8 cellular contexts compared by ENCODE assay signal in genomic region chr5:124748687-124749594, GRCh38. TPM values are rescaled to one million over a fixed set of nuclear protein-coding genes. Genes with fewer than 3 reads are reported as not detected.
DNase-seq lines count a peak whose midpoint lies in the region; ATAC-seq and TF ChIP-seq lines count a peak whose summit lies in the region.

No MANE protein-coding gene starts in this region.

- in situ Hi-C loops in GM18951 (cut with MboI; ENCODE audit: low sequenced_read_pairs, unreplicated experiment), result no loop called here

- peak overlapping the region; percentile 63 for H3K4me3 ChIP-seq in gastroesophageal sphincter

- H3K4me1 ChIP-seq in gastroesophageal sphincter, result peaks cover 0 to 10% (median 0%) of the 10 kb centered on the region in 3 donors

- no peak for TF ChIP-seq CTCF in CD14-positive monocyte (IDR thresholded peaks at IDR 0.05)
- TF ChIP-seq CTCF in gastroesophageal sphincter (IDR thresholded peaks at IDR 0.05), result peak in 1 of 4 experiments; percentile 7

- no peaks in the 10 kb centered on the region for H3K36me3 ChIP-seq in gastroesophageal sphincter

- H3K27me3 Mint-ChIP-seq in CD14-positive monocyte (ENCODE audit: low read depth in 3 of 3), result peaks cover 7 to 20% (median 10%) of the 10 kb centered on the region in 3 donors
- H3K27me3 Mint-ChIP-seq in natural killer cell treated with Interleukin-12 subunit alpha and Interleukin-12 subunit beta and Interleukin-15 and Interleukin-18, amount 100 ng/mL, for 72 hours, result peaks cover 33 to 42% of the 10 kb centered on the region in 2 donors

- no peaks in the 10 kb centered on the region for H3K27me3 ChIP-seq in gastroesophageal sphincter

- TF ChIP-seq POLR2A in GM18951 (IDR thresholded peaks at IDR 0.05; ENCODE audit: extremely low read depth, insufficient read depth, insufficient read length) (peak; percentile 10), gastroesophageal sphincter (IDR thresholded peaks at IDR 0.05) (peak; percentile 15 to 18)

- TF ChIP-seq EP300 in gastroesophageal sphincter (IDR thresholded peaks at IDR 0.05), result no peak

- peak; percentile 84 for ATAC-seq in HG03095 (IDR thresholded peaks at IDR 0.05; ENCODE audit: unreplicated experiment)
- ATAC-seq in gastroesophageal sphincter, result peak; percentile 80
- ATAC-seq in natural killer cell treated with Interleukin-12 subunit alpha and Interleukin-12 subunit beta and Interleukin-15 and Interleukin-18, amount 100 ng/mL, for 72 hours, result peak; percentile 86 to 91

- H3K27ac ChIP-seq in gastroesophageal sphincter, result peak overlapping the region; percentile 90 to 93 (median 91)

- peak overlapping the region in 2 of 7 donors; percentile 49 to 67 for H3K27ac Mint-ChIP-seq in CD14-positive monocyte
- peak overlapping the region; percentile 56 to 79 for H3K27ac Mint-ChIP-seq in natural killer cell treated with Interleukin-12 subunit alpha and Interleukin-12 subunit beta and Interleukin-15 and Interleukin-18, amount 100 ng/mL, for 72 hours

- 0 to 7% methylated on average over 24 to 25 of the region's 25 CpGs for WGBS in gastroesophageal sphincter (ENCODE audit: low coverage in 1 of 2), 2 donors

- H3K9me3 Mint-ChIP-seq in CD14-positive monocyte, result peaks cover 0 to 3% (median 0%) of the 10 kb centered on the region in 7 donors
- H3K9me3 Mint-ChIP-seq in natural killer cell treated with Interleukin-12 subunit alpha and Interleukin-12 subunit beta and Interleukin-15 and Interleukin-18, amount 100 ng/mL, for 72 hours, result no peaks in the 10 kb centered on the region

- peak overlapping the region; percentile 82 to 96 for H3K4me3 Mint-ChIP-seq in CD14-positive monocyte
- H3K4me3 Mint-ChIP-seq in natural killer cell treated with Interleukin-12 subunit alpha and Interleukin-12 subunit beta and Interleukin-15 and Interleukin-18, amount 100 ng/mL, for 72 hours, result peak overlapping the region; percentile 87

- no peaks in the 10 kb centered on the region for H3K9me3 ChIP-seq in gastroesophageal sphincter

- H3K4me1 Mint-ChIP-seq in CD14-positive monocyte, result peaks cover 43% of the 10 kb centered on the region
- peaks cover 35 to 36% of the 10 kb centered on the region in 2 donors for H3K4me1 Mint-ChIP-seq in natural killer cell treated with Interleukin-12 subunit alpha and Interleukin-12 subunit beta and Interleukin-15 and Interleukin-18, amount 100 ng/mL, for 72 hours (ENCODE audit: low read depth in 2 of 2)

- peaks cover 2 to 4% of the 10 kb centered on the region in 2 donors for H3K36me3 Mint-ChIP-seq in CD14-positive monocyte
- peaks cover 4% of the 10 kb centered on the region for H3K36me3 Mint-ChIP-seq in natural killer cell treated with Interleukin-12 subunit alpha and Interleukin-12 subunit beta and Interleukin-15 and Interleukin-18, amount 100 ng/mL, for 72 hours

- intact Hi-C loops in CD14-positive monocyte (cut with micrococcal nuclease), result loop anchor here in 1 of 2 donors (10.0 kb wide), 1 partner anchor 104 kb away; no protein-coding TSS in a partner anchor

- DNase-seq in CD14-positive monocyte (ENCODE audit: low spot score), result no peak
- DNase-seq in NCI-H2107 treated with DMSO at 0.1 percent for 48 hours (lab: John Stamatoyannopoulos, UW; ENCODE audit: unreplicated experiment), result peak; percentile 85
- DNase-seq in activated T-cell treated with anti-CD3 and anti-CD28 coated beads, Interleukin-2, amount 50 U/mL, for 48 hours, result peak; percentile 21 to 22
- DNase-seq in natural killer cell treated with Interleukin-12 subunit alpha and Interleukin-12 subunit beta and Interleukin-15 and Interleukin-18, amount 100 ng/mL, for 72 hours (ENCODE audit: low spot score), result peak; percentile 67
- DNase-seq in stimulated activated CD4-positive, alpha-beta T cell treated with anti-CD3 and anti-CD28 coated beads, Interleukin-2, amount 100 ng/mL, for 24 hours, result no peak

RNA-seq across cellular contexts. Expression of gene ZNF608, which starts 2.5 kb away (rescaled TPM):
- not detected for polyA plus RNA-seq in CD14-positive monocyte
- 10 to 100 TPM; 24.4 to 41.4 (median 36.1) TPM for total RNA-seq in gastroesophageal sphincter
- under 1 TPM; 0.47 to 0.59 TPM for total RNA-seq in natural killer cell treated with Interleukin-12 subunit alpha and Interleukin-12 subunit beta and Interleukin-15 and Interleukin-18, amount 100 ng/mL, for 72 hours

Comparison
In these comparisons a context has a peak if more than half of its experiments do, and no peak if none do; other contexts are left out.
1. DNase-seq: peak in NCI-H2107 treated with DMSO at 0.1 percent for 48 hours (single experiment), activated T-cell treated with anti-CD3 and anti-CD28 coated beads, Interleukin-2, amount 50 U/mL, for 48 hours (2 of 2) and natural killer cell treated with Interleukin-12 subunit alpha and Interleukin-12 subunit beta and Interleukin-15 and Interleukin-18, amount 100 ng/mL, for 72 hours (single experiment); none in CD14-positive monocyte (single experiment) and stimulated activated CD4-positive, alpha-beta T cell treated with anti-CD3 and anti-CD28 coated beads, Interleukin-2, amount 100 ng/mL, for 24 hours (0 of 2).
2. RNA of gene ZNF608, which starts 2.5 kb away (total RNA-seq): 24.4 to 41.4 TPM in gastroesophageal sphincter; 0.47 to 0.59 TPM in natural killer cell treated with Interleukin-12 subunit alpha and Interleukin-12 subunit beta and Interleukin-15 and Interleukin-18, amount 100 ng/mL, for 72 hours; every median in the first group is over 10 times any median in the second.
3. Peak in every context shown above with its lines, with median percentiles within 50 percentile points of each other: ATAC-seq.